In the genomic region with DNA sequence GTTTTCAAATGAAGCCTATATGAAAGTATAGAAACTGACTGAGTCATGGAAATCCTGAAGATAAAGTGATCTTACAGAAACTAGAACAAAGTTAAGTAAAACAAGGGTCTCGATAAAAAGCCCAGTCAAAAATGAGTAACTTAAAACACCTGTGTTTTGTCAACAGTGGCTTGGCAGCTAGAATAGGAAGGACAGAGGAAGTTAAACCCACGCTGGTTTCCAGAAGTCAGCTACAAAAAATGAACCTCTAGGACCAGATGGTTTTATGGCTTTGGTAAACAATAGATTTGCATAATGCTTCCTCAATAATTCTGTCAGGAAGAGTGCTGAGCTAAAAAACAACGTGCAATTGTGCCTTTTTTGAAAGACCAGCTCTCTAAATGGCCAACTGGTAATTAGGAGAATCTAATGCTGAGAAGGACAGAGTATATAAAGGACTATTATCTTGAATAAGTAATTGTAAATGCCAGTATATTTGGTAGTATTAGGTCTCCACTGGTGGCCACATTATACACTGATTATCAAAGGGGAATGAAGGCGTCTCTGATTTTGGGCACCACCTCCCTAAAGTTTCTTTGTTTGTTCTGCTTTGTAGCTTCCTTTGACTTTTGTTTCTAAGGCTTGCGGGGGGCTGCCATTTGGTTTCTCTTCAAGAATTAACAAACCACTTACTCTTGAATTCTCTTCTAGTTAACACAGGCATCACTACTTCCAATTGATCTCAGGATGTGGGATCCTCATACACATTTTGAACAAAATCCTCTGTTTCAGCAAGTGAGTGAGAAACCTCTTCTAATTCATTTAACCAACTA, we compare ENCODE assay signal across 8 cellular contexts.
A peak's percentile ranks its signal among the peaks of the same experiment; 100 is the strongest.
DNase-seq lines count a peak whose midpoint lies in the region; ATAC-seq and TF ChIP-seq lines count a peak whose summit lies in the region.

No MANE protein-coding gene starts in this region.

- 32 to 35% (median 33%) methylated on average over 5 of the region's 5 CpGs for WGBS in spleen, 5 donors

- H3K9me3 Mint-ChIP-seq in activated T-cell treated with anti-CD3 and anti-CD28 coated beads, Interleukin-2, amount 50 U/mL, for 4 hours, result no peaks in the 10 kb centered on the region
- H3K9me3 Mint-ChIP-seq in endothelial cell (ENCODE audit: unreplicated experiment), result no peaks in the 10 kb centered on the region

- no peak for DNase-seq in activated T-cell treated with anti-CD3 and anti-CD28 coated beads, Interleukin-2, amount 50 U/mL, for 4 hours
- DNase-seq in activated T-cell treated with anti-CD3 and anti-CD28 coated beads for 4 hours (no peak), NCI-H1048 (lab: John Stamatoyannopoulos, UW) (peak; percentile 60), endothelial cell (ENCODE audit: low spot score) (no peak), iPS-NIHi11 (ENCODE audit: low spot score) (no peak), spleen (no peak), WERI-Rb-1 (no peak)

- peak overlapping the region; percentile 42 for H3K4me3 Mint-ChIP-seq in activated T-cell treated with anti-CD3 and anti-CD28 coated beads, Interleukin-2, amount 50 U/mL, for 4 hours
- H3K4me3 Mint-ChIP-seq in endothelial cell (ENCODE audit: unreplicated experiment), result no peak overlapping the region

- H3K9me3 ChIP-seq in spleen (peaks cover 0 to 4% (median 0%) of the 10 kb centered on the region in 8 donors), WERI-Rb-1 (ENCODE audit: severe bottlenecking) (no peaks in the 10 kb centered on the region)

- TF ChIP-seq POLR2A in spleen (IDR thresholded peaks at IDR 0.05), result no peak

- peaks cover 0 to 36% (median 27%) of the 10 kb centered on the region in 6 donors for H3K4me1 ChIP-seq in spleen

- peak overlapping the region; percentile 87 for H3K27ac Mint-ChIP-seq in endothelial cell (ENCODE audit: unreplicated experiment)

- peak; percentile 54 to 56 for ATAC-seq in activated T-cell treated with anti-CD3 and anti-CD28 coated beads, Interleukin-2, amount 50 U/mL, for 4 hours
- ATAC-seq in HG02642 (IDR thresholded peaks at IDR 0.05; ENCODE audit: poor library complexity, unreplicated experiment), result peak; percentile 88

- H3K27ac ChIP-seq in spleen (no peak overlapping the region), WERI-Rb-1 (no peak overlapping the region)

- TF ChIP-seq CTCF in endothelial cell (IDR thresholded peaks at IDR 0.05; ENCODE audit: unreplicated experiment) (no peak), spleen (IDR thresholded peaks at IDR 0.05 in 8 of 11, conservative IDR thresholded peaks at IDR 0.05 in 3 of 11) (no peak), WERI-Rb-1 (IDR thresholded peaks at IDR 0.05; ENCODE audit: low read depth, low read length) (no peak)

- H3K4me3 ChIP-seq in spleen (no peak overlapping the region), WERI-Rb-1 (ENCODE audit: low read depth, low read length) (no peak overlapping the region)

- intact Hi-C loops in spleen (cut with DNase I; ENCODE audit: low total_unique reads), result no loop called here

- H3K36me3 Mint-ChIP-seq in activated T-cell treated with anti-CD3 and anti-CD28 coated beads, Interleukin-2, amount 50 U/mL, for 4 hours (ENCODE audit: insufficient read depth), result no peaks in the 10 kb centered on the region
- H3K36me3 Mint-ChIP-seq in endothelial cell (ENCODE audit: low read depth, unreplicated experiment), result no peaks in the 10 kb centered on the region

- peaks cover 47% of the 10 kb centered on the region for H3K4me1 Mint-ChIP-seq in activated T-cell treated with anti-CD3 and anti-CD28 coated beads, Interleukin-2, amount 50 U/mL, for 4 hours (ENCODE audit: low read depth)
- peaks cover 36% of the 10 kb centered on the region for H3K4me1 Mint-ChIP-seq in endothelial cell (ENCODE audit: unreplicated experiment)

- peaks cover 26% of the 10 kb centered on the region for H3K27me3 Mint-ChIP-seq in activated T-cell treated with anti-CD3 and anti-CD28 coated beads, Interleukin-2, amount 50 U/mL, for 4 hours (ENCODE audit: low read depth)
- H3K27me3 Mint-ChIP-seq in endothelial cell (ENCODE audit: unreplicated experiment), result peaks cover 2% of the 10 kb centered on the region

- no peaks in the 10 kb centered on the region for H3K27me3 ChIP-seq in spleen (replicated peaks in 1 of 7)
- no peaks in the 10 kb centered on the region for H3K27me3 ChIP-seq in WERI-Rb-1 (ENCODE audit: insufficient read depth, low read depth, severe bottlenecking)

- no peaks in the 10 kb centered on the region for H3K36me3 ChIP-seq in spleen
- no peaks in the 10 kb centered on the region for H3K36me3 ChIP-seq in WERI-Rb-1
